ENCODE assay signal across 1 cellular context in genomic region chr17:6755281-6755680, GRCh38.
TF ChIP-seq lines count a peak whose summit lies in the region.

No MANE protein-coding gene starts in this region.

TF ChIP-seq in HepG2, 621 proteins besides CTCF, POLR2A, EP300 and RAD21 (continued from another document):
- peak; percentile 8; the same call in 1 of the 2 replicates for TF ChIP-seq UBTF (CRISPR knock-in tag; IDR thresholded peaks at IDR 0.05)
